21 cellular contexts compared by ENCODE assay signal in the genomic region with DNA sequence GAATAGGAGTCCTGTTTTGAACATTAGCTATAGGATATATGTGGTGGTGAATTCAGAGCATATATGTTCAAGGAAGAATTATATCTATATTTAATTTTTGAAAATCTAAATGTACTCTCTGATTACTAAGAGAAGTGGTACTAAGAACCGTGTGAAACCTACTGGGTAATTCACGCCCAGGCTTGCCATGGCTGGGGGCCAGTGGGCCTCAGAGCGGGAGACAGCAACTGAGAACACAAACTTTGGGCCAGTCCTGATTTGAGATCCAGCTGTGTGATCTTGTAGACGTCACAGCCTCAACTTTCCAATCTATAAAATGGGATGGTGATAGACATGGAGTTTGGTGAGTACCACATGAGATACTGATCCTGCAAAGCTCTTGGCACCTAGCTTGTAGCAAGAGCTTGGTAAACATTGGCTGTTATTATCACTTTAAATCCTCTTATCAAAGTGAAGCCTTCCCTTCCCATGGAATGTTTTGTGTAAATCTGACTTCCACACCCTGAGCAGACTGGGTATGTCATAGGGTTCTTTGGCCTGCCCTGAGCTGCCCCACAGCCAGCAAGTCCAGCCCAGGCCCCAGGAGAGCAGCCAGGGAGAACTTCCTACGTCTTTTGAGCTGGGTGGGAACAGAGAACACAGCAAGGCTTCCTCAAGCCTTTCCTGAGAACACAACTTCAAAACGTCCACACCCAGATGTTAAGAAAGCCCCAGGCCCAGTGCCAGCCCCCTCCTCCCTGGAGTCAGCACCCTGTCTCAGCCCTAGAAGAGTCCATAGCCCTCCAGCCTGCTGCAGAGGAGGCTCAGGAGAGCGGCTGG. TPM values are rescaled to one million over a fixed set of nuclear protein-coding genes. Genes with fewer than 3 reads are reported as not detected.
DNase-seq lines count a peak whose midpoint lies in the region; ATAC-seq and TF ChIP-seq lines count a peak whose summit lies in the region.
"Had no signal": no experiment of that assay in that cellular context is flagged by ENCODE, and none has a peak within 500 bp of the region (broad histone marks: within the 10 kb centered on the region; RNA-seq: fewer than 3 reads in every experiment).

No MANE protein-coding gene starts in this region.

- H3K36me3 ChIP-seq in left lung, result no peaks in the 10 kb centered on the region
- H3K36me3 ChIP-seq: uterus had no signal

- H3K4me1 ChIP-seq in left lung, result peaks cover 10 to 12% of the 10 kb centered on the region in 2 donors
- H3K4me1 ChIP-seq: uterus had no signal

- ATAC-seq in left lung, result peak; percentile 83
- ATAC-seq: activated T-cell treated with anti-CD3 and anti-CD28 coated beads, Interleukin-2, amount 50 U/mL, for 4 hours; stimulated activated naive CD8-positive, alpha-beta T cell treated with anti-CD3 and anti-CD28 coated beads, Interleukin-15, amount 100 ng/mL, for 72 hours had no signal

- peak; percentile 19 for DNase-seq in astrocyte of the spinal cord (ENCODE audit: low read depth, low spot score)
- peak; percentile 45 for DNase-seq in fibroblast of mammary gland (ENCODE audit: low read depth)
- DNase-seq in left lung, result peak in 1 of 2 donors; percentile 65
- peak; percentile 2 for DNase-seq in superior temporal gyrus (ENCODE audit: extremely low spot score)
- DNase-seq in DMS53 treated with DMSO at 0.1 percent for 48 hours (lab: John Stamatoyannopoulos, UW; ENCODE audit: unreplicated experiment), result no peak
- DNase-seq in GOT3 (lab: John Stamatoyannopoulos, UW), result no peak
- no peak for DNase-seq in middle frontal gyrus (ENCODE audit: extremely low spot score, low spot score)
- no peak for DNase-seq in EL
- DNase-seq: activated CD4-positive, alpha-beta T cell treated with anti-CD3 and anti-CD28 coated beads, Interleukin-2, amount 50 U/mL, for 4 hours; activated T-cell treated with anti-CD3 and anti-CD28 coated beads, Interleukin-2, amount 50 U/mL, for 4 hours; dermis blood vessel endothelial cell; DND-41; erythroblast; H9; naive B cell; NCI-H2029; NCI-H510A treated with DMSO at 0.1 percent for 48 hours; SHP77; stimulated activated CD4-positive, alpha-beta T cell treated with anti-CD3 and anti-CD28 coated beads, Interleukin-1b, Interleukin-23, amount 100 ng/mL, for 48 hours; stimulated activated naive CD8-positive, alpha-beta T cell treated with anti-CD3 and anti-CD28 coated beads, Interleukin-15, amount 100 ng/mL, for 72 hours had no signal

- in situ Hi-C loops in astrocyte of the spinal cord (cut with HindIII; ENCODE audit: low sequenced_read_pairs), result no loop called here

- no peaks in the 10 kb centered on the region for H3K9me3 ChIP-seq in left lung
- H3K9me3 ChIP-seq: uterus had no signal

- H3K4me3 ChIP-seq in astrocyte of the spinal cord (ENCODE audit: low read depth, low read length) (no peak overlapping the region), fibroblast of mammary gland (ENCODE audit: control insufficient read depth, low read depth, low read length) (no peak overlapping the region), left lung (no peak overlapping the region)
- H3K4me3 ChIP-seq: uterus had no signal

- peak overlapping the region; percentile 54 to 55 for H3K27ac ChIP-seq in left lung
- H3K27ac ChIP-seq: uterus had no signal

- intact Hi-C loops in left lung (cut with DNase I), result no loop called here

- no peaks in the 10 kb centered on the region for H3K27me3 ChIP-seq in left lung
- H3K27me3 ChIP-seq: uterus had no signal

- TF ChIP-seq CTCF in astrocyte of the spinal cord (IDR thresholded peaks at IDR 0.05; ENCODE audit: low read depth, low read length) (no peak), fibroblast of mammary gland (conservative IDR thresholded peaks at IDR 0.05; ENCODE audit: control insufficient read depth, insufficient read depth, low read depth, low read length) (no peak), left lung (IDR thresholded peaks at IDR 0.05) (no peak)

RNA-seq across cellular contexts. Expression of a gene that starts 8.2 kb away (rescaled TPM):
- total RNA-seq in left lung, result 10 to 100 TPM; 15.7 to 17.7 TPM
- total RNA-seq: dermis blood vessel endothelial cell had no signal

Comparison
In these comparisons a context has a peak if more than half of its experiments do, and no peak if none do; other contexts are left out.
1. DNase-seq: peak in astrocyte of the spinal cord (single experiment), fibroblast of mammary gland (single experiment) and superior temporal gyrus (single experiment); none in DMS53 treated with DMSO at 0.1 percent for 48 hours (single experiment), GOT3 (single experiment), middle frontal gyrus (single experiment) and EL (single experiment).